In genomic region chr22:37185646-37186227, GRCh38 we compare ENCODE assay signal across 14 cellular contexts. TPM values are rescaled to one million over a fixed set of nuclear protein-coding genes. Genes with fewer than 3 reads are reported as not detected.
DNase-seq lines count a peak whose midpoint lies in the region; ATAC-seq and TF ChIP-seq lines count a peak whose summit lies in the region.
"Had no signal": no experiment of that assay in that cellular context is flagged by ENCODE, and none has a peak within 500 bp of the region (broad histone marks: within the 10 kb centered on the region; RNA-seq: fewer than 3 reads in every experiment).

No MANE protein-coding gene starts in this region.

- H3K27ac ChIP-seq in Peyer's patch (peak overlapping the region in 1 of 4 donors; percentile 55), sigmoid colon (no peak overlapping the region)
- H3K27ac ChIP-seq: SJCRH30 had no signal

- intact Hi-C loops in left ventricle myocardium superior (cut with micrococcal nuclease): no loop called here
- intact Hi-C loops in sigmoid colon (cut with DNase I): no loop called here

- no peak for ATAC-seq in activated CD8-positive, alpha-beta memory T cell treated with anti-CD3 and anti-CD28 coated beads, Interleukin-2, amount 10 ng/mL, durations not matched to agents 7 days and 5 days
- ATAC-seq in left ventricle myocardium superior (no peak), GM18907 (IDR thresholded peaks at IDR 0.05; ENCODE audit: unreplicated experiment) (no peak)

- CTCF ChIA-PET in activated CD8-positive, alpha-beta memory T cell treated with anti-CD3 and anti-CD28 coated beads, Interleukin-2, amount 10 ng/mL, durations not matched to agents 7 days and 5 days (lab: Charles Lee): interaction anchor here (0.8 to 5.6 kb wide), 4 partner anchors 13 to 115 kb away, joined by 3 to 47 read pairs (median 4); no protein-coding TSS in a partner anchor

- H3K4me1 ChIP-seq in Peyer's patch (peaks cover 0 to 25% (median 8%) of the 10 kb centered on the region in 4 donors), sigmoid colon (peaks cover 0 to 42% (median 29%) of the 10 kb centered on the region in 4 donors)
- H3K4me1 ChIP-seq: SJCRH30 had no signal

- H3K9me3 ChIP-seq in Peyer's patch (no peaks in the 10 kb centered on the region), sigmoid colon (no peaks in the 10 kb centered on the region)
- H3K9me3 ChIP-seq: colonic mucosa, SJCRH30 had no signal

- no peaks in the 10 kb centered on the region for H3K27me3 ChIP-seq in Peyer's patch
- H3K27me3 ChIP-seq in sigmoid colon: no peaks in the 10 kb centered on the region
- H3K27me3 ChIP-seq: colonic mucosa, SJCRH30 had no signal

- H3K36me3 Mint-ChIP-seq in activated CD8-positive, alpha-beta memory T cell treated with anti-CD3 and anti-CD28 coated beads, Interleukin-2, amount 10 ng/mL, durations not matched to agents 7 days and 5 days: peaks cover 9% of the 10 kb centered on the region

- H3K4me1 Mint-ChIP-seq in activated CD8-positive, alpha-beta memory T cell treated with anti-CD3 and anti-CD28 coated beads, Interleukin-2, amount 10 ng/mL, durations not matched to agents 7 days and 5 days: peaks cover 66% of the 10 kb centered on the region

- H3K27me3 Mint-ChIP-seq in activated CD8-positive, alpha-beta memory T cell treated with anti-CD3 and anti-CD28 coated beads, Interleukin-2, amount 10 ng/mL, durations not matched to agents 7 days and 5 days: no peaks in the 10 kb centered on the region

- no peak for TF ChIP-seq EP300 in sigmoid colon (IDR thresholded peaks at IDR 0.05)

- 81 to 82% methylated on average over 13 of the region's 13 CpGs for WGBS in sigmoid colon, 2 donors

- no peaks in the 10 kb centered on the region for H3K36me3 ChIP-seq in Peyer's patch
- peaks cover 0 to 5% (median 0%) of the 10 kb centered on the region in 4 donors for H3K36me3 ChIP-seq in sigmoid colon
- H3K36me3 ChIP-seq: colonic mucosa, SJCRH30 had no signal

- DNase-seq in activated CD8-positive, alpha-beta memory T cell treated with anti-CD3 and anti-CD28 coated beads, Interleukin-2, amount 10 ng/mL, durations not matched to agents 7 days and 5 days: no peak
- DNase-seq in activated CD8-positive, alpha-beta memory T cell treated with anti-CD3 and anti-CD28 coated beads, Interleukin-2, amount 50 U/mL, for 4 hours: no peak
- DNase-seq in Peyer's patch: peak in 2 of 3 donors; percentile 37 to 43
- DNase-seq in left ventricle myocardium superior: peak; percentile 23
- peak; percentile 55 for DNase-seq in sigmoid colon
- DNase-seq in stimulated activated CD4-positive, alpha-beta T cell treated with anti-CD3 and anti-CD28 coated beads, Interleukin-15, amount 100 ng/mL, for 24 hours: no peak
- DNase-seq in NCI-H1436 (lab: John Stamatoyannopoulos, UW): no peak
- DNase-seq: colonic mucosa; NCI-H1092; stimulated activated CD4-positive, alpha-beta T cell treated with anti-CD3 and anti-CD28 coated beads, Interleukin-4, amount 100 ng/mL, for 1 hour had no signal

- no peak for TF ChIP-seq CTCF in Peyer's patch (IDR thresholded peaks at IDR 0.05)
- no peak for TF ChIP-seq CTCF in sigmoid colon (IDR thresholded peaks at IDR 0.05)

- no peak for TF ChIP-seq POLR2A in Peyer's patch (IDR thresholded peaks at IDR 0.05)
- TF ChIP-seq POLR2A in sigmoid colon (IDR thresholded peaks at IDR 0.05): no peak

- H3K27ac Mint-ChIP-seq in activated CD8-positive, alpha-beta memory T cell treated with anti-CD3 and anti-CD28 coated beads, Interleukin-2, amount 10 ng/mL, durations not matched to agents 7 days and 5 days: peak overlapping the region; percentile 79

- H3K4me3 ChIP-seq in Peyer's patch (no peak overlapping the region), sigmoid colon (no peak overlapping the region)
- H3K4me3 ChIP-seq: colonic mucosa, SJCRH30 had no signal

- H3K9me3 Mint-ChIP-seq in activated CD8-positive, alpha-beta memory T cell treated with anti-CD3 and anti-CD28 coated beads, Interleukin-2, amount 10 ng/mL, durations not matched to agents 7 days and 5 days (ENCODE audit: low read depth): no peaks in the 10 kb centered on the region

- H3K4me3 Mint-ChIP-seq in activated CD8-positive, alpha-beta memory T cell treated with anti-CD3 and anti-CD28 coated beads, Interleukin-2, amount 10 ng/mL, durations not matched to agents 7 days and 5 days: peak overlapping the region; percentile 56

RNA-seq across cellular contexts. Expression of gene C1QTNF6, which starts 2.3 kb away (rescaled TPM):
- 1 to 10 TPM; 6.7 to 7.4 TPM for total RNA-seq in activated CD8-positive, alpha-beta memory T cell treated with anti-CD3 and anti-CD28 coated beads, Interleukin-2, amount 10 ng/mL, durations not matched to agents 7 days and 5 days
- 1 to 10 TPM; 3.9 to 9.4 (median 5.9) TPM for total RNA-seq in Peyer's patch
- 1.1 TPM for total RNA-seq in left ventricle myocardium superior
- total RNA-seq in sigmoid colon: 1 to 10 TPM; 1.1 to 5.5 (median 1.6) TPM
- 10 to 100 TPM in 1 of 3 donors, 1 to 10 TPM in 2; 1.8 to 12.1 (median 1.8) TPM for polyA plus RNA-seq in sigmoid colon

RNA-seq across cellular contexts. Expression of gene SSTR3, which starts 26.5 kb away (rescaled TPM):
- 1 to 10 TPM; 1.3 to 2.2 TPM for total RNA-seq in activated CD8-positive, alpha-beta memory T cell treated with anti-CD3 and anti-CD28 coated beads, Interleukin-2, amount 10 ng/mL, durations not matched to agents 7 days and 5 days
- total RNA-seq in Peyer's patch (not detected), left ventricle myocardium superior (not detected), sigmoid colon (under 1 TPM in 1 of 4 donors, not detected in 3; 0.36 TPM)
- 1 to 10 TPM in 1 of 3 donors, not detected in 2; 1.7 TPM for polyA plus RNA-seq in sigmoid colon
- total RNA-seq: epithelial cell of proximal tubule, kidney epithelial cell, SJCRH30 had no signal

RNA-seq across cellular contexts. Expression of gene IL2RB, which starts 36.0 kb away (rescaled TPM):
- total RNA-seq in activated CD8-positive, alpha-beta memory T cell treated with anti-CD3 and anti-CD28 coated beads, Interleukin-2, amount 10 ng/mL, durations not matched to agents 7 days and 5 days: 100 to 1,000 TPM; 376 to 468 TPM
- total RNA-seq in Peyer's patch: 1 to 10 TPM; 1.5 to 7.0 (median 5.0) TPM
- total RNA-seq in left ventricle myocardium superior: 0.79 TPM
- total RNA-seq in sigmoid colon: under 1 TPM in 3 of 4 donors, not detected in 1; under 0.01 to 0.33 (median 0.14) TPM
- polyA plus RNA-seq in sigmoid colon: 1 to 10 TPM in 1 of 3 donors, under 1 TPM in 2; under 0.01 to 9.7 (median 0.46) TPM

RNA-seq across cellular contexts. Expression of gene RAC2, which starts 58.3 kb away (rescaled TPM):
- 100 to 1,000 TPM; 834 to 907 TPM for total RNA-seq in activated CD8-positive, alpha-beta memory T cell treated with anti-CD3 and anti-CD28 coated beads, Interleukin-2, amount 10 ng/mL, durations not matched to agents 7 days and 5 days
- total RNA-seq in Peyer's patch (100 to 1,000 TPM in 1 of 4 donors, 10 to 100 TPM in 3; 10.0 to 124 (median 20.6) TPM), left ventricle myocardium superior (5.1 TPM), sigmoid colon (1 to 10 TPM; 3.0 to 8.0 (median 5.0) TPM)
- 100 to 1,000 TPM in 1 of 3 donors, 10 to 100 TPM in 2; 14.8 to 138 (median 17.4) TPM for polyA plus RNA-seq in sigmoid colon
- total RNA-seq: SJCRH30 had no signal

Comparison
In these comparisons a context has a peak if more than half of its experiments do, and no peak if none do; other contexts are left out.
1. DNase-seq: peak in Peyer's patch (2 of 3), left ventricle myocardium superior (single experiment) and sigmoid colon (single experiment); none in activated CD8-positive, alpha-beta memory T cell treated with anti-CD3 and anti-CD28 coated beads, Interleukin-2, amount 10 ng/mL, durations not matched to agents 7 days and 5 days (single experiment), activated CD8-positive, alpha-beta memory T cell treated with anti-CD3 and anti-CD28 coated beads, Interleukin-2, amount 50 U/mL, for 4 hours (single experiment), stimulated activated CD4-positive, alpha-beta T cell treated with anti-CD3 and anti-CD28 coated beads, Interleukin-15, amount 100 ng/mL, for 24 hours (single experiment) and NCI-H1436 (single experiment).
2. RNA of gene IL2RB, which starts 36.0 kb away (total RNA-seq): 376 to 468 TPM in activated CD8-positive, alpha-beta memory T cell treated with anti-CD3 and anti-CD28 coated beads, Interleukin-2, amount 10 ng/mL, durations not matched to agents 7 days and 5 days; 1.5 to 7.0 TPM in Peyer's patch, 0.79 TPM in left ventricle myocardium superior (single experiment) and under 0.01 to 0.33 TPM in sigmoid colon; every median in the first group is over 10 times any median in the second.